ENCODE assay signal across 10 cellular contexts in genomic region chr20:21520702-21521595, GRCh38. TPM values are rescaled to one million over a fixed set of nuclear protein-coding genes. Genes with fewer than 3 reads are reported as not detected.
A peak's percentile ranks its signal among the peaks of the same experiment; 100 is the strongest.
DNase-seq lines count a peak whose midpoint lies in the region; ATAC-seq and TF ChIP-seq lines count a peak whose summit lies in the region.
"Had no signal": no experiment of that assay in that cellular context is flagged by ENCODE, and none has a peak within 500 bp of the region (broad histone marks: within the 10 kb centered on the region; RNA-seq: fewer than 3 reads in every experiment).

No MANE protein-coding gene starts in this region.

- no peak overlapping the region for H3K4me2 ChIP-seq in BLaER1

- H3K9me3 ChIP-seq in BLaER1 = peaks cover 42% of the 10 kb centered on the region

- H3K27me3 Mint-ChIP-seq in activated T-helper 17 cell treated with anti-CD3 and anti-CD28 coated beads, Interleukin-2, amount 50 U/mL, for 72 hours = peaks cover 79% of the 10 kb centered on the region

- no peaks in the 10 kb centered on the region for H3K9me3 Mint-ChIP-seq in activated T-helper 17 cell treated with anti-CD3 and anti-CD28 coated beads, Interleukin-2, amount 50 U/mL, for 72 hours
- H3K9me3 Mint-ChIP-seq: memory B cell had no signal

- H3K27ac ChIP-seq in BLaER1 = no peak overlapping the region

- H3K9ac ChIP-seq in BLaER1 = no peak overlapping the region

- peaks cover 99% of the 10 kb centered on the region for H3K27me3 ChIP-seq in BLaER1

- DNase-seq in GM13977 (ENCODE audit: low spot score) = peak; percentile 37
- peak; percentile 57 for DNase-seq in islet precursor cell
- no peak for DNase-seq in Kasumi-1 (lab: John Stamatoyannopoulos, UW)
- no peak for DNase-seq in mucosa of gallbladder (ENCODE audit: low spot score)
- DNase-seq in activated CD4-positive, CD25-positive, alpha-beta regulatory T cell (lab: John Stamatoyannopoulos, UW) = no peak

- H3K27ac Mint-ChIP-seq in activated T-helper 17 cell treated with anti-CD3 and anti-CD28 coated beads, Interleukin-2, amount 50 U/mL, for 72 hours = no peak overlapping the region
- H3K27ac Mint-ChIP-seq: memory B cell had no signal

- peak overlapping the region; percentile 9 for H3K4me3 Mint-ChIP-seq in activated T-helper 17 cell treated with anti-CD3 and anti-CD28 coated beads, Interleukin-2, amount 50 U/mL, for 72 hours
- H3K4me3 Mint-ChIP-seq: memory B cell had no signal

- no peaks in the 10 kb centered on the region for H3K4me1 Mint-ChIP-seq in activated T-helper 17 cell treated with anti-CD3 and anti-CD28 coated beads, Interleukin-2, amount 50 U/mL, for 72 hours

- H3K4me3 ChIP-seq in BLaER1 = peak overlapping the region; percentile 41; the same call in 1 of the 2 replicates

- H3K36me3 Mint-ChIP-seq in activated T-helper 17 cell treated with anti-CD3 and anti-CD28 coated beads, Interleukin-2, amount 50 U/mL, for 72 hours (ENCODE audit: low read depth) = peaks cover 16% of the 10 kb centered on the region

- in situ Hi-C loops in GM13977 (cut with MboI; ENCODE audit: low pct_unique_long_range_greater_than_20kb, low sequenced_read_pairs, unreplicated experiment) = loop anchor here (10.0 to 25.0 kb wide), 4 partner anchors 184 to 1159 kb away; partner anchors contain the start of genes INSM1, LINC00237 and PAX1

- TF ChIP-seq CTCF in GM13977 (IDR thresholded peaks at IDR 0.05; ENCODE audit: extremely low read depth, insufficient read depth, missing control alignments) = no peak

- peaks cover 45% of the 10 kb centered on the region for H4K20me1 ChIP-seq in BLaER1

- ATAC-seq in activated T-helper 17 cell treated with anti-CD3 and anti-CD28 coated beads, Interleukin-2, amount 50 U/mL, for 72 hours (replicated peaks) = no peak
- no peak for ATAC-seq in GM18498 (IDR thresholded peaks at IDR 0.05; ENCODE audit: unreplicated experiment)

- H3K36me3 ChIP-seq in BLaER1 = no peaks in the 10 kb centered on the region

- H3K4me1 ChIP-seq in BLaER1 = no peaks in the 10 kb centered on the region

RNA-seq across cellular contexts. Expression of gene NKX2-2, which starts 7.1 kb away (rescaled TPM):
- total RNA-seq in activated T-helper 17 cell treated with anti-CD3 and anti-CD28 coated beads, Interleukin-2, amount 50 U/mL, for 72 hours = not detected
- total RNA-seq in mucosa of gallbladder = not detected
- total RNA-seq: T-helper 1 cell treated with Interleukin-12 subunit alpha and Interleukin-12 subunit beta and Interleukin-4 antibody, amounts not matched to agents 30 ng/mL and 1 ng/mL, for 36 hours had no signal

Comparison
In these comparisons a context has a peak if more than half of its experiments do, and no peak if none do; other contexts are left out.
1. DNase-seq: peak in GM13977 (single experiment) and islet precursor cell (single experiment); none in Kasumi-1 (0 of 2), mucosa of gallbladder (single experiment) and activated CD4-positive, CD25-positive, alpha-beta regulatory T cell (0 of 4).